In genomic region chr10:7288060-7288690, GRCh38 we compare ENCODE assay signal across 11 cellular contexts.
"Had no signal": no experiment of that assay in that cellular context is flagged by ENCODE, and none has a peak within 500 bp of the region (broad histone marks: within the 10 kb centered on the region; RNA-seq: fewer than 3 reads in every experiment).

No MANE protein-coding gene starts in this region.

- H3K27me3 Mint-ChIP-seq: activated naive CD8-positive, alpha-beta T cell treated with anti-CD3 and anti-CD28 coated beads, Interleukin-2, amount 10 ng/mL, durations not matched to agents 7 days and 5 days; naive thymus-derived CD4-positive, alpha-beta T cell had no signal

- ATAC-seq: left colon; naive thymus-derived CD4-positive, alpha-beta T cell; SK-N-SH treated with all-trans-retinoic acid at 6 μM for 48 hours; upper lobe of right lung; WTC11 had no signal

- DNase-seq: activated CD8-positive, alpha-beta memory T cell treated with anti-CD3 and anti-CD28 coated beads, Interleukin-2, amount 50 U/mL, for 48 hours; activated effector memory CD4-positive, alpha-beta T cell treated with anti-CD3 and anti-CD28 coated beads, Interleukin-2, amount 50 U/mL, for 16 hours; activated naive CD8-positive, alpha-beta T cell treated with anti-CD3 and anti-CD28 coated beads, Interleukin-2, amount 10 ng/mL, durations not matched to agents 7 days and 5 days; aorta; left colon; naive thymus-derived CD4-positive, alpha-beta T cell; stimulated activated naive CD4-positive, alpha-beta T cell treated with Interleukin-2 at 50 U/mL for 16 hours; upper lobe of right lung had no signal

- H3K9me3 Mint-ChIP-seq: activated naive CD8-positive, alpha-beta T cell treated with anti-CD3 and anti-CD28 coated beads, Interleukin-2, amount 10 ng/mL, durations not matched to agents 7 days and 5 days; T-helper 1 cell treated with Interleukin-12 subunit alpha and Interleukin-12 subunit beta and Interleukin-4 antibody, amounts not matched to agents 30 μg/mL and 1 μg/mL, for 36 hours; WTC11 had no signal

- H3K36me3 Mint-ChIP-seq: WTC11 had no signal

- H3K4me3 Mint-ChIP-seq: activated naive CD8-positive, alpha-beta T cell treated with anti-CD3 and anti-CD28 coated beads, Interleukin-2, amount 10 ng/mL, durations not matched to agents 7 days and 5 days; naive thymus-derived CD4-positive, alpha-beta T cell; T-helper 1 cell treated with Interleukin-12 subunit alpha and Interleukin-12 subunit beta and Interleukin-4 antibody, amounts not matched to agents 30 μg/mL and 1 μg/mL, for 36 hours; WTC11 had no signal

- H3K27ac Mint-ChIP-seq: activated naive CD8-positive, alpha-beta T cell treated with anti-CD3 and anti-CD28 coated beads, Interleukin-2, amount 10 ng/mL, durations not matched to agents 7 days and 5 days; T-helper 1 cell treated with Interleukin-12 subunit alpha and Interleukin-12 subunit beta and Interleukin-4 antibody, amounts not matched to agents 30 μg/mL and 1 μg/mL, for 36 hours; WTC11 had no signal
